ENCODE assay signal across 8 cellular contexts in the genomic region with DNA sequence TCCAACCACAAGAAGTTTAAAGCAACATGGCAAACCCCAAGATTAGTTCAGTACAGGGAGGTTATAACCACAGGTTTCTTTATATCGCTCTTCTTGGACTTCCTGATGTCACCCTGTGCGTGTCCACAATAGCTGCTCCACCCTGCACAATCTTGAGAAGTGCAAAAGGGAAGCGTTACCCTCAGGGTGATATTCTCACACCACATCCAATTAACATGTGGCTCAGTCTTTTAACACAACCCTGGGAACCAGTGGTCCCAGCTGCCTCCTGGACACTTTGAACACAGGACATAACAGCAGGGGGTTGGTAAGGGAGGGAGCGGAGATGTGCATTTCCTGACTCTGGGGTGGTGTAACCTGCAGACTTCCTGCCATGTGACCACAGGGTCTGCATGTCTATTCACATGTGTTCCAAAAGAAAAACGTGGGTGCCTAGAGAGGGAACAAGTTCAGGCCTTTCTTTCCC.
DNase-seq lines count a peak whose midpoint lies in the region; ATAC-seq and TF ChIP-seq lines count a peak whose summit lies in the region.

No MANE protein-coding gene starts in this region.

- peak; percentile 76 for DNase-seq in activated naive CD4-positive, alpha-beta T cell treated with anti-CD3 and anti-CD28 coated beads, Interleukin-2, amount 10 ng/mL, durations not matched to agents 7 days and 5 days
- DNase-seq in psoas muscle (no peak), NCI-H524 (lab: John Stamatoyannopoulos, UW) (no peak), posterior cingulate gyrus (no peak), NCI-H146 (lab: John Stamatoyannopoulos, UW) (no peak)

- H3K4me3 ChIP-seq in psoas muscle = no peak overlapping the region

- H3K4me1 ChIP-seq in psoas muscle = peaks cover 6% of the 10 kb centered on the region

- H3K27me3 Mint-ChIP-seq in activated naive CD4-positive, alpha-beta T cell treated with anti-CD3 and anti-CD28 coated beads, Interleukin-2, amount 10 ng/mL, durations not matched to agents 7 days and 5 days = no peaks in the 10 kb centered on the region

- 64 to 69% (median 68%) methylated on average over 5 of the region's 5 CpGs for WGBS in psoas muscle, 3 donors

- H3K36me3 ChIP-seq in psoas muscle (ENCODE audit: insufficient read depth in 1 of 2, low read depth in 1 of 2) = peaks cover 0 to 30% of the 10 kb centered on the region in 2 donors

- no peaks in the 10 kb centered on the region for H3K27me3 ChIP-seq in psoas muscle (ENCODE audit: insufficient read depth in 3 of 3, low read length in 2 of 3)

- H3K9me3 ChIP-seq in psoas muscle = no peaks in the 10 kb centered on the region

- peaks cover 24% of the 10 kb centered on the region for H3K36me3 Mint-ChIP-seq in activated naive CD4-positive, alpha-beta T cell treated with anti-CD3 and anti-CD28 coated beads, Interleukin-2, amount 10 ng/mL, durations not matched to agents 7 days and 5 days

- CTCF ChIA-PET in activated naive CD4-positive, alpha-beta T cell treated with anti-CD3 and anti-CD28 coated beads, Interleukin-2, amount 10 ng/mL, durations not matched to agents 7 days and 5 days (lab: Charles Lee) = interaction anchor here (0.8 to 1.4 kb wide), 3 partner anchors 11 to 104 kb away, joined by 3 read pairs; no protein-coding TSS in a partner anchor

- H3K4me1 Mint-ChIP-seq in activated naive CD4-positive, alpha-beta T cell treated with anti-CD3 and anti-CD28 coated beads, Interleukin-2, amount 10 ng/mL, durations not matched to agents 7 days and 5 days = peaks cover 80% of the 10 kb centered on the region

- TF ChIP-seq CTCF in psoas muscle (IDR thresholded peaks at IDR 0.05) = no peak

- peak; percentile 83 for ATAC-seq in GM18858 (IDR thresholded peaks at IDR 0.05; ENCODE audit: unreplicated experiment)
- ATAC-seq in HG02852 (IDR thresholded peaks at IDR 0.05; ENCODE audit: unreplicated experiment) = peak; percentile 96
- ATAC-seq in psoas muscle = peak in 2 of 4 donors; percentile 30 to 49

- TF ChIP-seq POLR2A in Raji (IDR thresholded peaks at IDR 0.05; ENCODE audit: insufficient read depth, low read depth, low read length) = peak; percentile 34; the same call in 1 of the 2 replicates

- H3K9me3 Mint-ChIP-seq in activated naive CD4-positive, alpha-beta T cell treated with anti-CD3 and anti-CD28 coated beads, Interleukin-2, amount 10 ng/mL, durations not matched to agents 7 days and 5 days = no peaks in the 10 kb centered on the region

- H3K27ac Mint-ChIP-seq in activated naive CD4-positive, alpha-beta T cell treated with anti-CD3 and anti-CD28 coated beads, Interleukin-2, amount 10 ng/mL, durations not matched to agents 7 days and 5 days = peak overlapping the region; percentile 94

- peak overlapping the region; percentile 69 for H3K4me3 Mint-ChIP-seq in activated naive CD4-positive, alpha-beta T cell treated with anti-CD3 and anti-CD28 coated beads, Interleukin-2, amount 10 ng/mL, durations not matched to agents 7 days and 5 days

- H3K27ac ChIP-seq in psoas muscle = peak overlapping the region; percentile 18

- intact Hi-C loops in psoas muscle (cut with DNase I) = no loop called here
- intact Hi-C loops in posterior cingulate gyrus (cut with DNase I) = no loop called here
